ENCODE assay signal across 13 cellular contexts in genomic region chr16:66472961-66473610, GRCh38. TPM values are rescaled to one million over a fixed set of nuclear protein-coding genes. Genes with fewer than 3 reads are reported as not detected.
"Had no signal": no experiment of that assay in that cellular context is flagged by ENCODE, and none has a peak within 500 bp of the region (broad histone marks: within the 10 kb centered on the region; RNA-seq: fewer than 3 reads in every experiment).

No MANE protein-coding gene starts in this region.

- H3K4me3 ChIP-seq: thyroid gland had no signal

- DNase-seq: activated CD4-positive, alpha-beta memory T cell treated with anti-CD3 and anti-CD28 coated beads for 36 hours; activated gamma-delta T cell; activated T-cell treated with anti-CD3 and anti-CD28 coated beads, Interleukin-2, amount 50 U/mL, for 72 hours; amniotic stem cell; effector memory CD4-positive, alpha-beta T cell; nephron progenitor cell; T-cell; T1000; thyroid gland had no signal

- ATAC-seq: activated naive CD4-positive, alpha-beta T cell treated with anti-CD3 and anti-CD28 coated beads, Interleukin-2, amount 50 U/mL, for 72 hours; activated T-cell treated with anti-CD3 and anti-CD28 coated beads, Interleukin-2, amount 50 U/mL, for 72 hours; stimulated activated memory B cell treated with anti-CD40 and anti-IgM and Interleukin-4, amounts not matched to agents 10 μg/mL and 1 μg/mL and 100 μg/mL, for 72 hours; T-cell had no signal

- H3K9me3 Mint-ChIP-seq: activated CD4-positive, alpha-beta memory T cell treated with anti-CD3 and anti-CD28 coated beads for 36 hours; activated naive CD4-positive, alpha-beta T cell treated with anti-CD3 and anti-CD28 coated beads, Interleukin-2, amount 50 U/mL, for 72 hours; activated T-cell treated with anti-CD3 and anti-CD28 coated beads, Interleukin-2, amount 50 U/mL, for 72 hours; dendritic cell treated with granulocyte-macrophage colony-stimulating factor and Interleukin-4, amounts not matched to agents 40 ng/mL and 50 ng/mL, for 4 days; nephron progenitor cell; stimulated activated memory B cell treated with anti-CD40 and anti-IgM and Interleukin-4, amounts not matched to agents 10 μg/mL and 1 μg/mL and 100 μg/mL, for 72 hours; T-cell had no signal

- H3K9me3 ChIP-seq: thyroid gland had no signal

- H3K4me1 Mint-ChIP-seq: nephron progenitor cell had no signal

- H3K36me3 Mint-ChIP-seq: activated CD4-positive, alpha-beta memory T cell treated with anti-CD3 and anti-CD28 coated beads for 36 hours; activated naive CD4-positive, alpha-beta T cell treated with anti-CD3 and anti-CD28 coated beads, Interleukin-2, amount 50 U/mL, for 72 hours; stimulated activated memory B cell treated with anti-CD40 and anti-IgM and Interleukin-4, amounts not matched to agents 10 μg/mL and 1 μg/mL and 100 μg/mL, for 72 hours; T-cell had no signal

- H3K27me3 ChIP-seq: thyroid gland had no signal

- H3K27ac Mint-ChIP-seq: activated T-cell treated with anti-CD3 and anti-CD28 coated beads, Interleukin-2, amount 50 U/mL, for 72 hours; dendritic cell treated with granulocyte-macrophage colony-stimulating factor and Interleukin-4, amounts not matched to agents 40 ng/mL and 50 ng/mL, for 4 days; stimulated activated memory B cell treated with anti-CD40 and anti-IgM and Interleukin-4, amounts not matched to agents 10 μg/mL and 1 μg/mL and 100 μg/mL, for 72 hours had no signal

- H3K4me3 Mint-ChIP-seq: activated CD4-positive, alpha-beta memory T cell treated with anti-CD3 and anti-CD28 coated beads for 36 hours; activated T-cell treated with anti-CD3 and anti-CD28 coated beads, Interleukin-2, amount 50 U/mL, for 72 hours; dendritic cell treated with granulocyte-macrophage colony-stimulating factor and Interleukin-4, amounts not matched to agents 40 ng/mL and 50 ng/mL, for 4 days; nephron progenitor cell; stimulated activated memory B cell treated with anti-CD40 and anti-IgM and Interleukin-4, amounts not matched to agents 10 μg/mL and 1 μg/mL and 100 μg/mL, for 72 hours; T-cell had no signal

- H3K4me1 ChIP-seq: foreskin keratinocyte, thyroid gland had no signal

- H3K27ac ChIP-seq: foreskin keratinocyte, thyroid gland had no signal

- H3K36me3 ChIP-seq: thyroid gland had no signal

RNA-seq across cellular contexts. Expression of gene BEAN1, which starts 46.0 kb away (rescaled TPM):
- total RNA-seq: activated CD4-positive, alpha-beta memory T cell treated with anti-CD3 and anti-CD28 coated beads for 36 hours; activated naive CD4-positive, alpha-beta T cell treated with anti-CD3 and anti-CD28 coated beads, Interleukin-2, amount 50 U/mL, for 72 hours; activated T-cell treated with anti-CD3 and anti-CD28 coated beads, Interleukin-2, amount 50 U/mL, for 72 hours; T-cell had no signal
